In genomic region chr4:42277291-42277690, GRCh38 we compare ENCODE assay signal across 21 cellular contexts.
DNase-seq lines count a peak whose midpoint lies in the region; ATAC-seq, FAIRE-seq and TF ChIP-seq lines count a peak whose summit lies in the region.
"Had no signal": no experiment of that assay in that cellular context is flagged by ENCODE, and none has a peak within 500 bp of the region (broad histone marks: within the 10 kb centered on the region; RNA-seq: fewer than 3 reads in every experiment).

No MANE protein-coding gene starts in this region.

- TF ChIP-seq CTCF in bronchial epithelial cell (IDR thresholded peaks at IDR 0.05; ENCODE audit: insufficient read depth, low read length, severe bottlenecking): no peak
- TF ChIP-seq CTCF in fibroblast of mammary gland (conservative IDR thresholded peaks at IDR 0.05; ENCODE audit: control insufficient read depth, insufficient read depth, low read depth, low read length): no peak

- no peak for TF ChIP-seq POLR2A in erythroblast (IDR thresholded peaks at IDR 0.05; ENCODE audit: low read length)

- FAIRE-seq in bronchial epithelial cell (lab: Jason Lieb, UNC): no peak
- FAIRE-seq: A204.1, D721Med, H54 had no signal

- DNase-seq in HT1080 (ENCODE audit: low read depth) (peak; percentile 8), bronchial epithelial cell (ENCODE audit: low read depth) (peak; percentile 48), fibroblast of mammary gland (ENCODE audit: low read depth) (peak; percentile 45), renal cortical epithelial cell (ENCODE audit: low read depth) (peak; percentile 55), erythroblast (lab: John Stamatoyannopoulos, UW) (no peak)
- DNase-seq in activated T-cell treated with anti-CD3 and anti-CD28 coated beads, Interleukin-2, amount 50 U/mL, for 48 hours: no peak
- DNase-seq: ACHN; BE2C; C1 segment of cervical spinal cord; Caco-2; CD4-positive, alpha-beta T cell; GDM1; GM23248; HFFc6; KG1 had no signal

- ATAC-seq in GM18861 (IDR thresholded peaks at IDR 0.05; ENCODE audit: unreplicated experiment) (no peak), HG02884 (IDR thresholded peaks at IDR 0.05; ENCODE audit: unreplicated experiment) (no peak)
- ATAC-seq: HCT116 had no signal

- H3K4me3 ChIP-seq in bronchial epithelial cell (ENCODE audit: low read depth, low read length): no peak overlapping the region
- no peak overlapping the region for H3K4me3 ChIP-seq in fibroblast of mammary gland (ENCODE audit: control insufficient read depth, low read depth, low read length)
- H3K4me3 ChIP-seq: GM23248 had no signal

- no peaks in the 10 kb centered on the region for H3K36me3 ChIP-seq in bronchial epithelial cell (ENCODE audit: control insufficient read depth, insufficient read depth, low read length)
- H3K36me3 ChIP-seq: BE2C had no signal

- H3K27me3 ChIP-seq in bronchial epithelial cell (ENCODE audit: control insufficient read depth, insufficient read depth, low read length): no peaks in the 10 kb centered on the region
- H3K27me3 ChIP-seq: BE2C had no signal

Comparison
In these comparisons a context has a peak if more than half of its experiments do, and no peak if none do; other contexts are left out.
1. DNase-seq: peak in HT1080 (single experiment), bronchial epithelial cell (single experiment), fibroblast of mammary gland (single experiment) and renal cortical epithelial cell (single experiment); none in activated T-cell treated with anti-CD3 and anti-CD28 coated beads, Interleukin-2, amount 50 U/mL, for 48 hours (0 of 2) and erythroblast (0 of 2).